Comparison of ENCODE assay signal across 9 cellular contexts in genomic region chr11:35337136-35337918, GRCh38.
DNase-seq lines count a peak whose midpoint lies in the region; ATAC-seq, FAIRE-seq and TF ChIP-seq lines count a peak whose summit lies in the region.
"Had no signal": no experiment of that assay in that cellular context is flagged by ENCODE, and none has a peak within 500 bp of the region (broad histone marks: within the 10 kb centered on the region; RNA-seq: fewer than 3 reads in every experiment).

No MANE protein-coding gene starts in this region.

- no peak for FAIRE-seq in GM19239 (lab: Jason Lieb, UNC)

- no peak overlapping the region for H3K4me3 ChIP-seq in foreskin fibroblast (ENCODE audit: low read depth in 1 of 2, low read length in 2 of 2)

- in situ Hi-C loops in SK-MEL-5 (cut with HindIII; ENCODE audit: low pct_unique_long_range_greater_than_20kb, low sequenced_read_pairs) = no loop called here

- DNase-seq in activated T-cell treated with anti-CD3 and anti-CD28 coated beads for 24 hours (ENCODE audit: low read depth) (peak; percentile 30), activated T-cell treated with anti-CD3 and anti-CD28 coated beads for 4 hours (no peak), SK-MEL-5 (ENCODE audit: low read depth, low spot score) (peak; percentile 99), foreskin fibroblast (peak; percentile 96 to 97), stromal cell of bone marrow (ENCODE audit: low read depth) (peak; percentile 99), NCI-H1436 treated with DMSO at 0.1 percent for 48 hours (lab: John Stamatoyannopoulos, UW) (no peak), GM19239 (ENCODE audit: insufficient read length, low spot score) (no peak)
- DNase-seq: DND-41 had no signal

- no peak for ATAC-seq in HG03196 (IDR thresholded peaks at IDR 0.05; ENCODE audit: unreplicated experiment)

- no peak for TF ChIP-seq CTCF in foreskin fibroblast (IDR thresholded peaks at IDR 0.05; ENCODE audit: low read depth, low read length)

Comparison
In these comparisons a context has a peak if more than half of its experiments do, and no peak if none do; other contexts are left out.
1. DNase-seq: peak in activated T-cell treated with anti-CD3 and anti-CD28 coated beads for 24 hours (single experiment), SK-MEL-5 (single experiment), foreskin fibroblast (2 of 2) and stromal cell of bone marrow (single experiment); none in activated T-cell treated with anti-CD3 and anti-CD28 coated beads for 4 hours (single experiment), NCI-H1436 treated with DMSO at 0.1 percent for 48 hours (single experiment) and GM19239 (single experiment).